In genomic region chr6:42961020-42961470, GRCh38 we compare ENCODE assay signal across 1 cellular context.
TF ChIP-seq lines count a peak whose summit lies in the region.

No MANE protein-coding gene starts in this region.

TF ChIP-seq in IMR-90, 13 proteins besides CTCF, POLR2A, EP300 and RAD21 (continued from another document):
- no peak for TF ChIP-seq USF2 (IDR thresholded peaks at IDR 0.05; ENCODE audit: low read depth, low read length)
- TF ChIP-seq FOS (IDR thresholded peaks at IDR 0.05; ENCODE audit: low read depth, low read length) = no peak
- TF ChIP-seq RFX5 (IDR thresholded peaks at IDR 0.05; ENCODE audit: low read depth, low read length) = no peak
- TF ChIP-seq CEBPB (IDR thresholded peaks at IDR 0.05; ENCODE audit: low read depth, low read length) = no peak
- TF ChIP-seq RCOR1 (IDR thresholded peaks at IDR 0.05; ENCODE audit: insufficient replicate concordance, low read length) = no peak
- TF ChIP-seq SMC3 (IDR thresholded peaks at IDR 0.05; ENCODE audit: low read depth, low read length) = no peak
- no peak for TF ChIP-seq MAZ (IDR thresholded peaks at IDR 0.05; ENCODE audit: borderline replicate concordance, low read depth, low read length)
